36 cellular contexts compared by ENCODE assay signal in genomic region chr6:157087974-157088373, GRCh38.
DNase-seq lines count a peak whose midpoint lies in the region; ATAC-seq and TF ChIP-seq lines count a peak whose summit lies in the region.
"Had no signal": no experiment of that assay in that cellular context is flagged by ENCODE, and none has a peak within 500 bp of the region (broad histone marks: within the 10 kb centered on the region; RNA-seq: fewer than 3 reads in every experiment).

No MANE protein-coding gene starts in this region.

- ATAC-seq in sciatic nerve (peak; percentile 28), HG03521 (IDR thresholded peaks at IDR 0.05; ENCODE audit: unreplicated experiment) (no peak), HG03097 (IDR thresholded peaks at IDR 0.05; ENCODE audit: low FRiP score, unreplicated experiment) (no peak)
- ATAC-seq: left lobe of liver had no signal

- H3K9me3 ChIP-seq in left ventricle myocardium inferior (replicated peaks) (no peaks in the 10 kb centered on the region), colonic mucosa (no peaks in the 10 kb centered on the region)
- H3K9me3 ChIP-seq: breast epithelium, Caco-2, tibial nerve had no signal

- H3K4me1 ChIP-seq in left ventricle myocardium inferior = peaks cover 57% of the 10 kb centered on the region
- no peaks in the 10 kb centered on the region for H3K4me1 ChIP-seq in colonic mucosa
- H3K4me1 ChIP-seq: breast epithelium had no signal

- H3K27me3 ChIP-seq in left ventricle myocardium inferior (ENCODE audit: low read depth) (no peaks in the 10 kb centered on the region), colonic mucosa (no peaks in the 10 kb centered on the region)
- H3K27me3 ChIP-seq: BLaER1 treated with 17β-estradiol and CSF1 and Interleukin-3, amounts not matched to agents 10 nM and 100 nM; breast epithelium; tibial nerve had no signal

- TF ChIP-seq CTCF in left ventricle myocardium inferior (IDR thresholded peaks at IDR 0.05; ENCODE audit: borderline replicate concordance) (peak; percentile 13), colonic mucosa (IDR thresholded peaks at IDR 0.05) (no peak)

- no peak overlapping the region for H3K9ac ChIP-seq in colonic mucosa (ENCODE audit: low read depth in 2 of 2, low read length in 2 of 2)
- H3K9ac ChIP-seq: BLaER1 treated with 17β-estradiol and CSF1 and Interleukin-3, amounts not matched to agents 10 nM and 100 nM had no signal

- H3K27ac ChIP-seq in left ventricle myocardium inferior (replicated peaks) = no peak overlapping the region
- H3K27ac ChIP-seq in colonic mucosa = no peak overlapping the region
- H3K27ac ChIP-seq: 22Rv1; BLaER1 treated with 17β-estradiol and CSF1 and Interleukin-3, amounts not matched to agents 10 nM and 100 nM; breast epithelium; tibial nerve; WERI-Rb-1 had no signal

- intact Hi-C loops in left ventricle myocardium inferior (cut with micrococcal nuclease) (no loop called here), sciatic nerve (cut with DNase I) (no loop called here), colonic mucosa (cut with DNase I) (no loop called here)

- H3K36me3 ChIP-seq in left ventricle myocardium inferior (peaks cover 14% of the 10 kb centered on the region), colonic mucosa (no peaks in the 10 kb centered on the region)
- H3K36me3 ChIP-seq: breast epithelium had no signal

- no peak overlapping the region for H3K4me3 ChIP-seq in left ventricle myocardium inferior
- no peak overlapping the region for H3K4me3 ChIP-seq in colonic mucosa
- H3K4me3 ChIP-seq: BLaER1 treated with 17β-estradiol and CSF1 and Interleukin-3, amounts not matched to agents 10 nM and 100 nM; breast epithelium; tibial nerve had no signal

- DNase-seq in NCI-H510A treated with DMSO at 0.1 percent for 48 hours (lab: John Stamatoyannopoulos, UW) (peak; percentile 19), NCI-H510A (lab: John Stamatoyannopoulos, UW) (no peak), NCI-H2196 (lab: John Stamatoyannopoulos, UW; ENCODE audit: unreplicated experiment) (peak; percentile 15), left ventricle myocardium inferior (no peak), sciatic nerve (ENCODE audit: low spot score) (no peak), colonic mucosa (no peak)
- DNase-seq: activated CD4-positive, alpha-beta T cell treated with anti-CD3 and anti-CD28 coated beads for 48 hours; activated effector memory CD4-positive, alpha-beta T cell treated with anti-CD3 and anti-CD28 coated beads, Interleukin-2, amount 50 U/mL, for 16 hours; activated naive CD8-positive, alpha-beta T cell treated with anti-CD3 and anti-CD28 coated beads for 36 hours; activated T-cell treated with anti-CD3 and anti-CD28 coated beads, Interleukin-2, amount 50 U/mL, for 24 hours; anterior cingulate cortex; Caco-2; DMS79 treated with DMSO at 0.1 percent for 48 hours; effector CD8-positive, alpha-beta T cell; erythroblast; GDM1; HCEC 1CT; IMR-90; midbrain; MV-4-11; naive B cell; NCI-H1694; NCI-H2171 treated with DMSO at 0.1 percent for 48 hours; NCI-H526; stimulated activated CD4-positive, alpha-beta T cell treated with anti-CD3 and anti-CD28 coated beads, Interleukin-15, amount 100 ng/mL, for 24 hours; stimulated activated CD4-positive, alpha-beta T cell treated with anti-CD3 and anti-CD28 coated beads, Interleukin-4, amount 100 ng/mL, for 4 hours; SW 1271; T1000; WERI-Rb-1 had no signal

Comparison
In these comparisons a context has a peak if more than half of its experiments do, and no peak if none do; other contexts are left out.
1. DNase-seq: peak in NCI-H510A treated with DMSO at 0.1 percent for 48 hours (single experiment) and NCI-H2196 (single experiment); none in NCI-H510A (single experiment), left ventricle myocardium inferior (single experiment), sciatic nerve (single experiment) and colonic mucosa (single experiment).